ENCODE assay signal across 6 cellular contexts in the genomic region with DNA sequence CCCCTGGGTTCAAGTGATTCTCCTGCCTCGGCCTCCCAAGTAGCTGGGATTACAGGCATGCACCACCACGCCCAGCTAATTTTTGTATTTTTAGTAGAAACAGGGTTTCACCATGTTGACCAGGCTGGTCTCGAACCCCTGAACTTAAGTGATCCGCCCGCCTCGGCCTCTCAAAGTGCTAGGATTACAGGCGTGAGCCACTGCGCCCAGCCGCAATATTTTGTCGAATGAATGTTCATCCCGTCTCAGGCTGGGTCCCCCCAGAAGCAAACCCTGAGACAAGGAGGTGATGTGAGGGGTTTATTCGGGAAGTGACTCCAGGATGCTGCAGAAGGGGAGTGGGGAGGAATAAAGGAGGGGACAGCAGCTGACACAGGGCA. TPM values are rescaled to one million over a fixed set of nuclear protein-coding genes. Genes with fewer than 3 reads are reported as not detected.
"Had no signal": no experiment of that assay in that cellular context is flagged by ENCODE, and none has a peak within 500 bp of the region (broad histone marks: within the 10 kb centered on the region; RNA-seq: fewer than 3 reads in every experiment).

No MANE protein-coding gene starts in this region.

RNA-seq across cellular contexts. Expression of a gene that starts 10.7 kb away (rescaled TPM):
- total RNA-seq: SK-MEL-5 had no signal

RNA-seq across cellular contexts. Expression of a gene that starts 21.1 kb away (rescaled TPM):
- total RNA-seq: ascending aorta, bronchial epithelial cell, esophagus squamous epithelium, left cardiac atrium, SK-MEL-5, vagina had no signal

RNA-seq across cellular contexts. Expression of a gene that starts 48.9 kb away (rescaled TPM):
- total RNA-seq: bronchial epithelial cell had no signal
